10 cellular contexts compared by ENCODE assay signal in genomic region chr11:1749787-1750351, GRCh38. TPM values are rescaled to one million over a fixed set of nuclear protein-coding genes. Genes with fewer than 3 reads are reported as not detected.
A peak's percentile ranks its signal among the peaks of the same experiment; 100 is the strongest.
DNase-seq lines count a peak whose midpoint lies in the region; ATAC-seq lines count a peak whose summit lies in the region.
"Had no signal": no experiment of that assay in that cellular context is flagged by ENCODE, and none has a peak within 500 bp of the region (broad histone marks: within the 10 kb centered on the region; RNA-seq: fewer than 3 reads in every experiment).

No MANE protein-coding gene starts in this region.

- no peak overlapping the region for H3K4me3 Mint-ChIP-seq in activated T-helper 2 cell treated with anti-CD3 and anti-CD28 coated beads, Interferon-gamma antibody, Interleukin-2, Interleukin-4, amounts not matched to agents 10 μg/mL and 5 μg/mL and 100 μg/mL, durations not matched to agents 14 hours and 24 hours and 36 hours (ENCODE audit: low read depth)

- intact Hi-C loops in activated T-helper 2 cell treated with anti-CD3 and anti-CD28 coated beads, Interferon-gamma antibody, Interleukin-2, Interleukin-4, amounts not matched to agents 10 μg/mL and 5 μg/mL and 100 μg/mL, durations not matched to agents 14 hours and 24 hours and 36 hours (cut with micrococcal nuclease): no loop called here

- H3K36me3 ChIP-seq in SJSA1: peaks cover 17% of the 10 kb centered on the region

- peaks cover 9% of the 10 kb centered on the region for H3K9me3 Mint-ChIP-seq in activated T-helper 2 cell treated with anti-CD3 and anti-CD28 coated beads, Interferon-gamma antibody, Interleukin-2, Interleukin-4, amounts not matched to agents 10 μg/mL and 5 μg/mL and 100 μg/mL, durations not matched to agents 14 hours and 24 hours and 36 hours

- no peak overlapping the region for H3K4me3 ChIP-seq in SJSA1

- no peak overlapping the region for H3K27ac ChIP-seq in SJSA1

- H3K27me3 ChIP-seq in SJSA1 (replicated peaks): peaks cover 18% of the 10 kb centered on the region

- no peak overlapping the region for H3K27ac Mint-ChIP-seq in activated T-helper 2 cell treated with anti-CD3 and anti-CD28 coated beads, Interferon-gamma antibody, Interleukin-2, Interleukin-4, amounts not matched to agents 10 μg/mL and 5 μg/mL and 100 μg/mL, durations not matched to agents 14 hours and 24 hours and 36 hours

- peaks cover 31% of the 10 kb centered on the region for H3K4me1 ChIP-seq in SJSA1 (replicated peaks)

- ATAC-seq in GM18502 (IDR thresholded peaks at IDR 0.05; ENCODE audit: poor library complexity, unreplicated experiment): no peak

- H3K27me3 Mint-ChIP-seq in activated T-helper 2 cell treated with anti-CD3 and anti-CD28 coated beads, Interferon-gamma antibody, Interleukin-2, Interleukin-4, amounts not matched to agents 10 μg/mL and 5 μg/mL and 100 μg/mL, durations not matched to agents 14 hours and 24 hours and 36 hours (ENCODE audit: low read depth): peaks cover 18% of the 10 kb centered on the region

- H3K36me3 Mint-ChIP-seq in activated T-helper 2 cell treated with anti-CD3 and anti-CD28 coated beads, Interferon-gamma antibody, Interleukin-2, Interleukin-4, amounts not matched to agents 10 μg/mL and 5 μg/mL and 100 μg/mL, durations not matched to agents 14 hours and 24 hours and 36 hours (ENCODE audit: low read depth): peaks cover 5% of the 10 kb centered on the region

- no peaks in the 10 kb centered on the region for H3K9me3 ChIP-seq in SJSA1 (replicated peaks)

- H3K4me1 Mint-ChIP-seq in activated T-helper 2 cell treated with anti-CD3 and anti-CD28 coated beads, Interferon-gamma antibody, Interleukin-2, Interleukin-4, amounts not matched to agents 10 μg/mL and 5 μg/mL and 100 μg/mL, durations not matched to agents 14 hours and 24 hours and 36 hours (ENCODE audit: low read depth): peaks cover under 1% of the 10 kb centered on the region

- DNase-seq in Daoy (ENCODE audit: low read depth) (peak; percentile 94), SJSA1 (ENCODE audit: low read depth in 1 of 2, low spot score in 2 of 2) (peak; percentile 41 to 66), fibroblast of gingiva (ENCODE audit: low read depth) (peak; percentile 63), retina (peak; percentile 29), NCI-H524 treated with DMSO at 0.1 percent for 48 hours (lab: John Stamatoyannopoulos, UW) (no peak), NCI-H1436 treated with DMSO at 0.1 percent for 48 hours (lab: John Stamatoyannopoulos, UW) (no peak)
- no peak for DNase-seq in activated T-helper 2 cell treated with anti-CD3 and anti-CD28 coated beads, Interferon-gamma antibody, Interleukin-2, Interleukin-4, amounts not matched to agents 10 μg/mL and 5 μg/mL and 100 μg/mL, durations not matched to agents 14 hours and 24 hours and 36 hours (ENCODE audit: low spot score)
- DNase-seq: activated naive CD4-positive, alpha-beta T cell; NCI-H524 had no signal

RNA-seq across cellular contexts. Expression of gene IFITM10, which starts 0.5 kb away (rescaled TPM):
- 0.09 and 0.11 TPM in 2 replicates for total RNA-seq in Daoy (2014; rRNA removed; shearing (Covaris generic))
- 0.05 TPM in 1 of 2 replicates, not detected in the other for total RNA-seq in SJSA1 (2014; rRNA removed; shearing (Covaris generic))
- total RNA-seq in activated T-helper 2 cell treated with anti-CD3 and anti-CD28 coated beads, Interferon-gamma antibody, Interleukin-2, Interleukin-4, amounts not matched to agents 10 μg/mL and 5 μg/mL and 100 μg/mL, durations not matched to agents 14 hours and 24 hours and 36 hours: 0.14 and 0.34 TPM in 2 replicates

RNA-seq across cellular contexts. Expression of gene CTSD, which starts 13.9 kb away (rescaled TPM):
- total RNA-seq in Daoy (2014; rRNA removed; shearing (Covaris generic)): 128 and 157 TPM in 2 replicates
- 245 and 253 TPM in 2 replicates for total RNA-seq in SJSA1 (2014; rRNA removed; shearing (Covaris generic))
- 73.5 and 76.3 TPM in 2 replicates for total RNA-seq in activated T-helper 2 cell treated with anti-CD3 and anti-CD28 coated beads, Interferon-gamma antibody, Interleukin-2, Interleukin-4, amounts not matched to agents 10 μg/mL and 5 μg/mL and 100 μg/mL, durations not matched to agents 14 hours and 24 hours and 36 hours

RNA-seq across cellular contexts. Expression of gene KRTAP5-6, which starts 52.9 kb away (rescaled TPM):
- not detected in 2 replicates for total RNA-seq in Daoy (2014; rRNA removed; shearing (Covaris generic))
- not detected in 2 replicates for total RNA-seq in SJSA1 (2014; rRNA removed; shearing (Covaris generic))
- not detected in 2 replicates for total RNA-seq in activated T-helper 2 cell treated with anti-CD3 and anti-CD28 coated beads, Interferon-gamma antibody, Interleukin-2, Interleukin-4, amounts not matched to agents 10 μg/mL and 5 μg/mL and 100 μg/mL, durations not matched to agents 14 hours and 24 hours and 36 hours

Comparison
In these comparisons a context has a peak if more than half of its experiments do, and no peak if none do; other contexts are left out.
1. DNase-seq: peak in Daoy (single experiment), SJSA1 (2 of 2), fibroblast of gingiva (single experiment) and retina (single experiment); none in activated T-helper 2 cell treated with anti-CD3 and anti-CD28 coated beads, Interferon-gamma antibody, Interleukin-2, Interleukin-4, amounts not matched to agents 10 μg/mL and 5 μg/mL and 100 μg/mL, durations not matched to agents 14 hours and 24 hours and 36 hours (single experiment), NCI-H524 treated with DMSO at 0.1 percent for 48 hours (single experiment) and NCI-H1436 treated with DMSO at 0.1 percent for 48 hours (single experiment).